Comparison of ENCODE assay signal across 2 cellular contexts in genomic region chr7:130895006-130895750, GRCh38.
TF ChIP-seq lines count a peak whose summit lies in the region.

No MANE protein-coding gene starts in this region.

TF ChIP-seq in A549, 52 proteins besides CTCF, POLR2A, EP300 and RAD21:
- TF ChIP-seq PBX3 (IDR thresholded peaks at IDR 0.05), result no peak
- TF ChIP-seq HOXB5 (CRISPR knock-in tag; IDR thresholded peaks at IDR 0.05), result no peak
- no peak for TF ChIP-seq PHF8 (IDR thresholded peaks at IDR 0.05; ENCODE audit: borderline replicate concordance, low read depth)
- no peak for TF ChIP-seq RCOR1 (IDR thresholded peaks at IDR 0.05; ENCODE audit: low read depth, low read length)
- TF ChIP-seq POLR2AphosphoS2 (conservative IDR thresholded peaks at IDR 0.05; ENCODE audit: low read length), result no peak; the same call in 1 of the 2 replicates

TF ChIP-seq in IMR-90, 13 proteins besides CTCF, POLR2A, EP300 and RAD21:
- no peak for TF ChIP-seq CHD1 (IDR thresholded peaks at IDR 0.05; ENCODE audit: low read depth, low read length)
- TF ChIP-seq MAZ (IDR thresholded peaks at IDR 0.05; ENCODE audit: borderline replicate concordance, low read depth, low read length), result no peak
- no peak for TF ChIP-seq MXI1 (IDR thresholded peaks at IDR 0.05; ENCODE audit: borderline replicate concordance, low read depth, low read length)
- no peak for TF ChIP-seq MAFK (IDR thresholded peaks at IDR 0.05; ENCODE audit: low read depth, low read length)
- TF ChIP-seq NFE2L2 (IDR thresholded peaks at IDR 0.05; ENCODE audit: low read depth, low read length), result no peak
- TF ChIP-seq FOS (IDR thresholded peaks at IDR 0.05; ENCODE audit: low read depth, low read length), result no peak
- TF ChIP-seq, protein P1, sequence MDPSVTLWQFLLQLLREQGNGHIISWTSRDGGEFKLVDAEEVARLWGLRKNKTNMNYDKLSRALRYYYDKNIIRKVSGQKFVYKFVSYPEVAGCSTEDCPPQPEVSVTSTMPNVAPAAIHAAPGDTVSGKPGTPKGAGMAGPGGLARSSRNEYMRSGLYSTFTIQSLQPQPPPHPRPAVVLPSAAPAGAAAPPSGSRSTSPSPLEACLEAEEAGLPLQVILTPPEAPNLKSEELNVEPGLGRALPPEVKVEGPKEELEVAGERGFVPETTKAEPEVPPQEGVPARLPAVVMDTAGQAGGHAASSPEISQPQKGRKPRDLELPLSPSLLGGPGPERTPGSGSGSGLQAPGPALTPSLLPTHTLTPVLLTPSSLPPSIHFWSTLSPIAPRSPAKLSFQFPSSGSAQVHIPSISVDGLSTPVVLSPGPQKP (IDR thresholded peaks at IDR 0.05; ENCODE audit: borderline replicate concordance, low read depth, low read length), result no peak
- no peak for TF ChIP-seq SMC3 (IDR thresholded peaks at IDR 0.05; ENCODE audit: low read depth, low read length)
- TF ChIP-seq RFX5 (IDR thresholded peaks at IDR 0.05; ENCODE audit: low read depth, low read length), result no peak
- no peak for TF ChIP-seq BHLHE40 (IDR thresholded peaks at IDR 0.05; ENCODE audit: low read depth, low read length)
- TF ChIP-seq CEBPB (IDR thresholded peaks at IDR 0.05; ENCODE audit: low read depth, low read length), result no peak
- no peak for TF ChIP-seq RCOR1 (IDR thresholded peaks at IDR 0.05; ENCODE audit: insufficient replicate concordance, low read length)
- TF ChIP-seq, protein P2, sequence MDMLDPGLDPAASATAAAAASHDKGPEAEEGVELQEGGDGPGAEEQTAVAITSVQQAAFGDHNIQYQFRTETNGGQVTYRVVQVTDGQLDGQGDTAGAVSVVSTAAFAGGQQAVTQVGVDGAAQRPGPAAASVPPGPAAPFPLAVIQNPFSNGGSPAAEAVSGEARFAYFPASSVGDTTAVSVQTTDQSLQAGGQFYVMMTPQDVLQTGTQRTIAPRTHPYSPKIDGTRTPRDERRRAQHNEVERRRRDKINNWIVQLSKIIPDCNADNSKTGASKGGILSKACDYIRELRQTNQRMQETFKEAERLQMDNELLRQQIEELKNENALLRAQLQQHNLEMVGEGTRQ (IDR thresholded peaks at IDR 0.05; ENCODE audit: low read depth, low read length), result no peak
